8 cellular contexts compared by ENCODE assay signal in the genomic region with DNA sequence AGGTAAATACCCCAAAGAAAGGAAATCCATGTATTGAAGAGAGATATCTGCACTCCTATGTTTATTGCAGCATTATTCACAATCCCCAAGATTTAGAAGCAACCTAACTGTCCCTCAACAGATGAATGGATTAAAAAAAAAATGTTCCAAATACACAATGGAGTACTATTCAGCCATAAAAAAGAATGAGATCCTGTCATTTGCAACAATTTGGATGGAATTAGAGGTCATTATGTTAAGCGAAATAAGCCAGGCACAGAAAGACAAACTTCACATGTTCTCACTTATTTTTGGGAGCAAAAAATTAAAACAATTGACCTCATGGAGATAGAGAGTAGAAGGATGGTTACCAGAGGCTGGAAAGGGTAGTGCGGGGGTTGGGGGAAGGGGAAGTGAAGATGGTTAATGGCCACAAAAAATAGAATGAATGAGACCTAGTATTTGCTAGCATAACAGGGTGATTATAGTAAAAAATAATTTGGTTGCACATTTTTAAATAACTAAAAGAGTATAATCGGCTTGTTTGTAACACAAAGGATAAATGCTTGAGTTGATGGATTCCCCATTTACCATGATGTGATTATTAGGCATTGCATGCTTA. TPM values are rescaled to one million over a fixed set of nuclear protein-coding genes. Genes with fewer than 3 reads are reported as not detected.
A peak's percentile ranks its signal among the peaks of the same experiment; 100 is the strongest.
DNase-seq lines count a peak whose midpoint lies in the region; ATAC-seq and TF ChIP-seq lines count a peak whose summit lies in the region.

No MANE protein-coding gene starts in this region.

- no peak overlapping the region for H2AK5ac ChIP-seq in neuronal stem cell (ENCODE audit: low read depth, low read length)

- no peaks in the 10 kb centered on the region for H3K9me3 ChIP-seq in iPS-18a (ENCODE audit: control insufficient read depth, low read depth, low read length)
- no peaks in the 10 kb centered on the region for H3K9me3 ChIP-seq in stomach
- H3K9me3 ChIP-seq in neuronal stem cell (replicated peaks in 1 of 2; ENCODE audit: control insufficient read depth in 2 of 2, insufficient read depth in 1 of 2, low read depth in 1 of 2, low read length in 2 of 2): peaks cover 0 to 31% of the 10 kb centered on the region in 2 donors

- peaks cover 7% of the 10 kb centered on the region for H3K9me3 Mint-ChIP-seq in activated T-cell treated with anti-CD3 and anti-CD28 coated beads, Interleukin-2, amount 50 U/mL, for 24 hours
- peaks cover 7% of the 10 kb centered on the region for H3K9me3 Mint-ChIP-seq in activated CD4-positive, alpha-beta memory T cell treated with anti-CD3 and anti-CD28 coated beads for 36 hours

- no peak overlapping the region for H4K91ac ChIP-seq in neuronal stem cell (ENCODE audit: low read depth, low read length, poor library complexity)

- H2BK15ac ChIP-seq in neuronal stem cell (ENCODE audit: low read length): no peak overlapping the region

- H4K8ac ChIP-seq in neuronal stem cell (ENCODE audit: low read depth, low read length): no peak overlapping the region

- no peak for DNase-seq in activated T-cell treated with anti-CD3 and anti-CD28 coated beads, Interleukin-2, amount 50 U/mL, for 24 hours
- no peak for DNase-seq in activated T-cell treated with anti-CD3 and anti-CD28 coated beads for 4 hours
- no peak for DNase-seq in activated CD4-positive, alpha-beta memory T cell treated with anti-CD3 and anti-CD28 coated beads for 36 hours
- no peak for DNase-seq in stomach
- DNase-seq in neuronal stem cell (ENCODE audit: low spot score): no peak
- no peak for DNase-seq in kidney tubule cell (ENCODE audit: low spot score)

- TF ChIP-seq CTCF in stomach (IDR thresholded peaks at IDR 0.05): no peak

- no peaks in the 10 kb centered on the region for H3K27me3 Mint-ChIP-seq in activated T-cell treated with anti-CD3 and anti-CD28 coated beads, Interleukin-2, amount 50 U/mL, for 24 hours
- H3K27me3 Mint-ChIP-seq in activated CD4-positive, alpha-beta memory T cell treated with anti-CD3 and anti-CD28 coated beads for 36 hours: no peaks in the 10 kb centered on the region

- peak overlapping the region; percentile 72 for H3K4me3 ChIP-seq in iPS-18a (ENCODE audit: low read length)
- peak overlapping the region in 1 of 4 donors; percentile 53 for H3K4me3 ChIP-seq in stomach
- no peak overlapping the region for H3K4me3 ChIP-seq in neuronal stem cell (ENCODE audit: low read length in 2 of 2)

- no peak overlapping the region for H2BK12ac ChIP-seq in neuronal stem cell (ENCODE audit: low read length)

- H2BK120ac ChIP-seq in neuronal stem cell (ENCODE audit: low read depth, low read length): no peak overlapping the region

- no peak overlapping the region for H3K18ac ChIP-seq in neuronal stem cell (ENCODE audit: low read length)

- no peak overlapping the region for H3K27ac Mint-ChIP-seq in activated T-cell treated with anti-CD3 and anti-CD28 coated beads, Interleukin-2, amount 50 U/mL, for 24 hours
- H3K27ac Mint-ChIP-seq in activated CD4-positive, alpha-beta memory T cell treated with anti-CD3 and anti-CD28 coated beads for 36 hours: peak overlapping the region; percentile 58

- no peak overlapping the region for H3K4me2 ChIP-seq in neuronal stem cell (ENCODE audit: insufficient read depth, low read length, poor library complexity, severe bottlenecking)

- peaks cover 1% of the 10 kb centered on the region for H3K36me3 Mint-ChIP-seq in activated T-cell treated with anti-CD3 and anti-CD28 coated beads, Interleukin-2, amount 50 U/mL, for 24 hours (ENCODE audit: low read depth)
- no peaks in the 10 kb centered on the region for H3K36me3 Mint-ChIP-seq in activated CD4-positive, alpha-beta memory T cell treated with anti-CD3 and anti-CD28 coated beads for 36 hours

- no peak for TF ChIP-seq POLR2A in stomach (IDR thresholded peaks at IDR 0.05)

- CTCF ChIA-PET in activated CD4-positive, alpha-beta memory T cell treated with anti-CD3 and anti-CD28 coated beads for 36 hours (lab: Charles Lee): interaction anchor here (0.6 to 2.6 kb wide), 8 partner anchors 7 to 702 kb away, joined by 3 to 20 read pairs (median 4); a partner anchor contains a TSS

- H3K4me3 Mint-ChIP-seq in activated T-cell treated with anti-CD3 and anti-CD28 coated beads, Interleukin-2, amount 50 U/mL, for 24 hours: peak overlapping the region; percentile 83
- peak overlapping the region; percentile 43 for H3K4me3 Mint-ChIP-seq in activated CD4-positive, alpha-beta memory T cell treated with anti-CD3 and anti-CD28 coated beads for 36 hours

- no peak for TF ChIP-seq EP300 in stomach (IDR thresholded peaks at IDR 0.05)

- no peak overlapping the region for H3K23ac ChIP-seq in neuronal stem cell (ENCODE audit: low read depth, low read length, poor library complexity)

- no peak overlapping the region for H2BK5ac ChIP-seq in neuronal stem cell (ENCODE audit: low read length)

- no peak overlapping the region for H3K27ac ChIP-seq in iPS-18a (ENCODE audit: low read length)
- H3K27ac ChIP-seq in stomach: peak overlapping the region in 4 of 5 donors; percentile 84 to 94 (median 89)
- no peak overlapping the region for H3K27ac ChIP-seq in neuronal stem cell (replicated peaks; ENCODE audit: low read length)

- no peak overlapping the region for H3K14ac ChIP-seq in neuronal stem cell (ENCODE audit: low read length)

- no peaks in the 10 kb centered on the region for H3K27me3 ChIP-seq in iPS-18a (ENCODE audit: control insufficient read depth, insufficient read depth, low read length)
- no peaks in the 10 kb centered on the region for H3K27me3 ChIP-seq in stomach
- no peaks in the 10 kb centered on the region for H3K27me3 ChIP-seq in neuronal stem cell (ENCODE audit: control insufficient read depth in 3 of 3, insufficient read depth in 3 of 3, low read depth in 1 of 3, low read length in 3 of 3)

- H3K4me1 Mint-ChIP-seq in activated T-cell treated with anti-CD3 and anti-CD28 coated beads, Interleukin-2, amount 50 U/mL, for 24 hours (ENCODE audit: low read depth): peaks cover 21% of the 10 kb centered on the region
- H3K4me1 Mint-ChIP-seq in activated CD4-positive, alpha-beta memory T cell treated with anti-CD3 and anti-CD28 coated beads for 36 hours (ENCODE audit: low read depth): peaks cover 12% of the 10 kb centered on the region

- no peaks in the 10 kb centered on the region for H3K36me3 ChIP-seq in iPS-18a (ENCODE audit: control insufficient read depth, low read depth, low read length)
- no peaks in the 10 kb centered on the region for H3K36me3 ChIP-seq in stomach
- no peaks in the 10 kb centered on the region for H3K36me3 ChIP-seq in neuronal stem cell (replicated peaks in 1 of 2; ENCODE audit: control insufficient read depth in 2 of 2, insufficient read depth in 2 of 2, low read length in 2 of 2)

- ATAC-seq in HG03432 (IDR thresholded peaks at IDR 0.05; ENCODE audit: unreplicated experiment): no peak

- WGBS in stomach, 5 donors: 93 to 99% (median 95%) methylated on average over 3 of the region's 3 CpGs
- no CpG with 5 or more reads among the region's 3 CpGs for WGBS in neuronal stem cell (ENCODE audit: extremely low coverage in 2 of 2, insufficient read length in 2 of 2, insufficient replicate concordance in 1 of 2), 2 donors

- H3K79me1 ChIP-seq in neuronal stem cell (ENCODE audit: low read depth, low read length): no peaks in the 10 kb centered on the region

- H3K4me1 ChIP-seq in iPS-18a (ENCODE audit: control insufficient read depth, low read depth, low read length) (no peaks in the 10 kb centered on the region), stomach (peaks cover 0 to 22% (median 11%) of the 10 kb centered on the region in 4 donors), neuronal stem cell (ENCODE audit: control insufficient read depth in 2 of 2, insufficient read depth in 1 of 2, low read depth in 1 of 2, low read length in 2 of 2) (peaks cover 0 to 2% of the 10 kb centered on the region in 2 donors)

- H2AFZ ChIP-seq in neuronal stem cell (ENCODE audit: low read length): no peak overlapping the region

- POLR2A ChIA-PET in activated CD4-positive, alpha-beta memory T cell treated with anti-CD3 and anti-CD28 coated beads for 36 hours (lab: Charles Lee): interaction anchor here (0.6 to 1.4 kb wide), 6 partner anchors 10 to 203 kb away, joined by 3 to 11 read pairs (median 3); a partner anchor contains a TSS

- intact Hi-C loops in activated CD4-positive, alpha-beta memory T cell treated with anti-CD3 and anti-CD28 coated beads for 36 hours (cut with micrococcal nuclease): loop anchor here (2.0 to 10.0 kb wide), 3 partner anchors 54 to 200 kb away; a partner anchor contains a TSS
- intact Hi-C loops in stomach (cut with DNase I; ENCODE audit: low total_unique reads): loop anchor here (10.0 kb wide), 1 partner anchor 50 kb away; no protein-coding TSS in a partner anchor

- no peak overlapping the region for H3K4ac ChIP-seq in neuronal stem cell (ENCODE audit: low read length)

- H3K9ac ChIP-seq in iPS-18a (ENCODE audit: low read length) (no peak overlapping the region), neuronal stem cell (ENCODE audit: low read depth, low read length, poor library complexity) (no peak overlapping the region)

RNA-seq across cellular contexts. Expression of a gene that starts 9.7 kb away (rescaled TPM):
- 1 to 10 TPM; 1.5 to 2.4 TPM for total RNA-seq in activated CD4-positive, alpha-beta memory T cell treated with anti-CD3 and anti-CD28 coated beads for 36 hours
- 1 to 10 TPM in 2 of 5 donors, under 1 TPM in 1, not detected in 2; 0.58 to 8.3 (median 4.9) TPM for total RNA-seq in stomach
- polyA plus RNA-seq in stomach: under 1 TPM in 2 of 3 donors, not detected in 1; 0.44 to 0.63 TPM
- 3.1 TPM for polyA plus RNA-seq in neuronal stem cell (2013, experiment 1 of 2)
- 3.6 TPM for polyA plus RNA-seq in neuronal stem cell (2013, experiment 2 of 2)

RNA-seq across cellular contexts. Expression of a gene that starts 53.5 kb away (rescaled TPM):
- total RNA-seq in activated CD4-positive, alpha-beta memory T cell treated with anti-CD3 and anti-CD28 coated beads for 36 hours: 1 to 10 TPM; 5.1 to 5.3 TPM
- 1 to 10 TPM in 3 of 5 donors, under 1 TPM in 1, not detected in 1; 0.58 to 8.6 (median 3.1) TPM for total RNA-seq in stomach
- 1 to 10 TPM in 2 of 3 donors, under 1 TPM in 1; 0.31 to 3.7 (median 1.5) TPM for polyA plus RNA-seq in stomach
- polyA plus RNA-seq in neuronal stem cell (2013, experiment 1 of 2): 5.0 TPM
- 5.1 TPM for polyA plus RNA-seq in neuronal stem cell (2013, experiment 2 of 2)

RNA-seq across cellular contexts. Expression of a gene that starts 56.9 kb away (rescaled TPM):
- total RNA-seq in activated CD4-positive, alpha-beta memory T cell treated with anti-CD3 and anti-CD28 coated beads for 36 hours: 1 to 10 TPM; 6.5 to 7.0 TPM
- total RNA-seq in stomach: 10 to 100 TPM in 2 of 5 donors, 1 to 10 TPM in 3; 4.9 to 74.1 (median 9.4) TPM
- polyA plus RNA-seq in stomach: 1 to 10 TPM; 4.7 to 6.4 (median 5.0) TPM
- 4.3 TPM for polyA plus RNA-seq in neuronal stem cell (2013, experiment 1 of 2)
- polyA plus RNA-seq in neuronal stem cell (2013, experiment 2 of 2): 4.0 TPM

Comparison
In these comparisons a context has a peak if more than half of its experiments do, and no peak if none do; other contexts are left out.
1. H3K27ac ChIP-seq: peak in stomach (4 of 5); none in iPS-18a (single experiment) and neuronal stem cell (single experiment).